Comparison of ENCODE assay signal across 26 cellular contexts in genomic region chr7:106643189-106643588, GRCh38.
"Had no signal": no experiment of that assay in that cellular context is flagged by ENCODE, and none has a peak within 500 bp of the region (broad histone marks: within the 10 kb centered on the region; RNA-seq: fewer than 3 reads in every experiment).

No MANE protein-coding gene starts in this region.

- H3K4me2 ChIP-seq: smooth muscle cell had no signal

- H3K36me3 ChIP-seq: esophagus muscularis mucosa, lower lobe of right lung, ovary, right lobe of liver, suprapubic skin, transverse colon, upper lobe of right lung, uterus had no signal

- H3K36me3 Mint-ChIP-seq: natural killer cell had no signal

- H3K27ac Mint-ChIP-seq: natural killer cell; stimulated activated naive CD8-positive, alpha-beta T cell treated with anti-CD3 and anti-CD28 coated beads, Interleukin-15, amount 100 ng/mL, for 72 hours had no signal

- H3K4me1 ChIP-seq: lower lobe of right lung, psoas muscle, transverse colon, upper lobe of right lung, uterus had no signal

- DNase-seq: dorsolateral prefrontal cortex; effector CD4-positive, alpha-beta T cell; head of caudate nucleus; left ventricle myocardium superior; lower lobe of right lung; natural killer cell; occipital lobe; ovary; posterior cingulate gyrus; psoas muscle; right lobe of liver; stimulated activated CD4-positive, alpha-beta T cell treated with anti-CD3 and anti-CD28 coated beads, Interleukin-12 subunit alpha, Interleukin-12 subunit beta, amount 100 ng/mL, for 4 hours; stimulated activated CD4-positive, alpha-beta T cell treated with anti-CD3 and anti-CD28 coated beads, Interleukin-1b, Interleukin-23, amount 100 ng/mL, for 48 hours; stimulated activated CD4-positive, alpha-beta T cell treated with anti-CD3 and anti-CD28 coated beads, Interleukin-4, amount 100 ng/mL, for 1 hour; stimulated activated CD8-positive, alpha-beta memory T cell treated with anti-CD3 and anti-CD28 coated beads, Interleukin-4, amount 100 ng/mL, for 48 hours; stimulated activated naive CD4-positive, alpha-beta T cell; stimulated activated naive CD8-positive, alpha-beta T cell treated with anti-CD3 and anti-CD28 coated beads, Interleukin-15, amount 100 ng/mL, for 72 hours; transverse colon; upper lobe of right lung; uterus had no signal

- H3K4me3 Mint-ChIP-seq: natural killer cell; stimulated activated naive CD8-positive, alpha-beta T cell treated with anti-CD3 and anti-CD28 coated beads, Interleukin-15, amount 100 ng/mL, for 72 hours had no signal

- FAIRE-seq: frontal cortex, keratinocyte had no signal

- ATAC-seq: left ventricle myocardium superior; lower lobe of right lung; natural killer cell; psoas muscle; right lobe of liver; stimulated activated naive CD8-positive, alpha-beta T cell treated with anti-CD3 and anti-CD28 coated beads, Interleukin-15, amount 100 ng/mL, for 72 hours; upper lobe of right lung had no signal

- H3K4me1 Mint-ChIP-seq: natural killer cell; stimulated activated naive CD8-positive, alpha-beta T cell treated with anti-CD3 and anti-CD28 coated beads, Interleukin-15, amount 100 ng/mL, for 72 hours had no signal

- H3K27ac ChIP-seq: coronary artery, dorsolateral prefrontal cortex, esophagus muscularis mucosa, lower lobe of right lung, ovary, psoas muscle, right lobe of liver, suprapubic skin, transverse colon, upper lobe of right lung, uterus had no signal

- H3K27me3 ChIP-seq: esophagus muscularis mucosa, ovary, right lobe of liver, suprapubic skin, transverse colon, upper lobe of right lung, uterus had no signal

- H3K9me3 ChIP-seq: esophagus muscularis mucosa, lower lobe of right lung, ovary, psoas muscle, right lobe of liver, suprapubic skin, transverse colon, upper lobe of right lung, uterus had no signal

- H3K9me3 Mint-ChIP-seq: natural killer cell; stimulated activated naive CD8-positive, alpha-beta T cell treated with anti-CD3 and anti-CD28 coated beads, Interleukin-15, amount 100 ng/mL, for 72 hours had no signal

- H3K4me3 ChIP-seq: coronary artery, dorsolateral prefrontal cortex, esophagus muscularis mucosa, lower lobe of right lung, ovary, psoas muscle, right lobe of liver, smooth muscle cell, suprapubic skin, transverse colon, upper lobe of right lung, uterus had no signal
